Comparison of ENCODE assay signal across 8 cellular contexts in the genomic region with DNA sequence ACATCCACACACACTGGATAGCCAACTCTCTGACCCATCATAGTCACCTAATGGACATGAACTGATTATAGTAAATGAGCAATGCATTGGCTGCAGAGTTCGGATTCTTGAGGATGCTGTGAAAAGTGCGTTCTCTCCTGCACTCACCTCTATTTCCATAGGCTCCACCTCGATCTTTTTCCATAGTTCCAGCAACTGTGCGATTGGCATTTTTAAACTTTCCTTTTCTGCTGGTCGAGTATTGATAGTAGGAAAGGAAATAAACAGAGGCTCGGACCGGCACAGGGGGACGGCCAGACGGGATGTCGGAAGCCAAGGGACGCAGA.
DNase-seq lines count a peak whose midpoint lies in the region.

No MANE protein-coding gene starts in this region.

- H3K27ac ChIP-seq in layer of hippocampus (ENCODE audit: low read depth, low read length) = peak overlapping the region; percentile 16

- H3K27me3 ChIP-seq in layer of hippocampus (ENCODE audit: control insufficient read depth, insufficient read depth, low read length) = peaks cover 4% of the 10 kb centered on the region

- no peak overlapping the region for H3K27ac Mint-ChIP-seq in T-helper 2 cell treated with Interferon-gamma antibody and Interleukin-4, amounts not matched to agents 5 μg/mL and 100 μg/mL, for 36 hours
- H3K27ac Mint-ChIP-seq in activated naive CD8-positive, alpha-beta T cell treated with anti-CD3 and anti-CD28 coated beads for 36 hours = no peak overlapping the region

- DNase-seq in T-helper 2 cell treated with Interferon-gamma antibody and Interleukin-4, amounts not matched to agents 5 μg/mL and 100 μg/mL, for 36 hours (ENCODE audit: low spot score) = no peak
- DNase-seq in T-helper 2 cell (no peak), superior temporal gyrus (ENCODE audit: extremely low spot score) (peak; percentile 43), cerebellar cortex (ENCODE audit: low spot score) (no peak), iPS-NIHi11 (ENCODE audit: low spot score) (no peak), NCI-H1694 (lab: John Stamatoyannopoulos, UW) (no peak)
- DNase-seq in activated naive CD8-positive, alpha-beta T cell treated with anti-CD3 and anti-CD28 coated beads for 36 hours = no peak

- H3K4me3 Mint-ChIP-seq in T-helper 2 cell treated with Interferon-gamma antibody and Interleukin-4, amounts not matched to agents 5 μg/mL and 100 μg/mL, for 36 hours = peak overlapping the region; percentile 81
- peak overlapping the region; percentile 73 for H3K4me3 Mint-ChIP-seq in activated naive CD8-positive, alpha-beta T cell treated with anti-CD3 and anti-CD28 coated beads for 36 hours

- H3K4me1 Mint-ChIP-seq in T-helper 2 cell treated with Interferon-gamma antibody and Interleukin-4, amounts not matched to agents 5 μg/mL and 100 μg/mL, for 36 hours (ENCODE audit: low read depth) = peaks cover 2% of the 10 kb centered on the region
- peaks cover 3% of the 10 kb centered on the region for H3K4me1 Mint-ChIP-seq in activated naive CD8-positive, alpha-beta T cell treated with anti-CD3 and anti-CD28 coated beads for 36 hours

- H3K9me3 Mint-ChIP-seq in T-helper 2 cell treated with Interferon-gamma antibody and Interleukin-4, amounts not matched to agents 5 μg/mL and 100 μg/mL, for 36 hours = no peaks in the 10 kb centered on the region
- H3K9me3 Mint-ChIP-seq in activated naive CD8-positive, alpha-beta T cell treated with anti-CD3 and anti-CD28 coated beads for 36 hours = no peaks in the 10 kb centered on the region

- no peaks in the 10 kb centered on the region for H3K36me3 Mint-ChIP-seq in T-helper 2 cell treated with Interferon-gamma antibody and Interleukin-4, amounts not matched to agents 5 μg/mL and 100 μg/mL, for 36 hours (ENCODE audit: low read depth)
- H3K36me3 Mint-ChIP-seq in activated naive CD8-positive, alpha-beta T cell treated with anti-CD3 and anti-CD28 coated beads for 36 hours = no peaks in the 10 kb centered on the region

- H3K27me3 Mint-ChIP-seq in T-helper 2 cell treated with Interferon-gamma antibody and Interleukin-4, amounts not matched to agents 5 μg/mL and 100 μg/mL, for 36 hours (ENCODE audit: low read depth) = peaks cover 39% of the 10 kb centered on the region
- H3K27me3 Mint-ChIP-seq in activated naive CD8-positive, alpha-beta T cell treated with anti-CD3 and anti-CD28 coated beads for 36 hours = peaks cover 20% of the 10 kb centered on the region
